Comparison of ENCODE assay signal across 17 cellular contexts in genomic region chr18:74108460-74108859, GRCh38. TPM values are rescaled to one million over a fixed set of nuclear protein-coding genes. Genes with fewer than 3 reads are reported as not detected.
A peak's percentile ranks its signal among the peaks of the same experiment; 100 is the strongest.
DNase-seq lines count a peak whose midpoint lies in the region; ATAC-seq, FAIRE-seq and TF ChIP-seq lines count a peak whose summit lies in the region.
"Had no signal": no experiment of that assay in that cellular context is flagged by ENCODE, and none has a peak within 500 bp of the region (broad histone marks: within the 10 kb centered on the region; RNA-seq: fewer than 3 reads in every experiment).

No MANE protein-coding gene starts in this region.

- no peak for ATAC-seq in GM21367 (IDR thresholded peaks at IDR 0.05; ENCODE audit: unreplicated experiment)
- ATAC-seq: CD8-positive, alpha-beta T cell; GM12878 had no signal

- H3K9me3 Mint-ChIP-seq in activated naive CD4-positive, alpha-beta T cell treated with anti-CD3 and anti-CD28 coated beads, Interleukin-2, amount 10 ng/mL, durations not matched to agents 7 days and 5 days: peaks cover 20% of the 10 kb centered on the region
- H3K9me3 Mint-ChIP-seq in activated naive CD8-positive, alpha-beta T cell treated with anti-CD3 and anti-CD28 coated beads for 36 hours: peaks cover 27% of the 10 kb centered on the region

- CTCF ChIA-PET in activated naive CD4-positive, alpha-beta T cell treated with anti-CD3 and anti-CD28 coated beads, Interleukin-2, amount 10 ng/mL, durations not matched to agents 7 days and 5 days (lab: Charles Lee): no interaction called here

- peak; percentile 97 for FAIRE-seq in D721Med (lab: Jason Lieb, UNC)
- FAIRE-seq: GM12878, H54 had no signal

- TF ChIP-seq CTCF in D721Med (IDR thresholded peaks at IDR 0.05; ENCODE audit: insufficient read depth, missing control alignments): no peak

- H3K4me1 Mint-ChIP-seq in activated naive CD4-positive, alpha-beta T cell treated with anti-CD3 and anti-CD28 coated beads, Interleukin-2, amount 10 ng/mL, durations not matched to agents 7 days and 5 days: peaks cover 35% of the 10 kb centered on the region
- peaks cover 17% of the 10 kb centered on the region for H3K4me1 Mint-ChIP-seq in activated naive CD8-positive, alpha-beta T cell treated with anti-CD3 and anti-CD28 coated beads for 36 hours

- peaks cover 7% of the 10 kb centered on the region for H3K36me3 Mint-ChIP-seq in activated naive CD4-positive, alpha-beta T cell treated with anti-CD3 and anti-CD28 coated beads, Interleukin-2, amount 10 ng/mL, durations not matched to agents 7 days and 5 days
- peaks cover 29% of the 10 kb centered on the region for H3K36me3 Mint-ChIP-seq in activated naive CD8-positive, alpha-beta T cell treated with anti-CD3 and anti-CD28 coated beads for 36 hours

- H3K27ac Mint-ChIP-seq in activated naive CD4-positive, alpha-beta T cell treated with anti-CD3 and anti-CD28 coated beads, Interleukin-2, amount 10 ng/mL, durations not matched to agents 7 days and 5 days: peak overlapping the region; percentile 76
- H3K27ac Mint-ChIP-seq in activated naive CD8-positive, alpha-beta T cell treated with anti-CD3 and anti-CD28 coated beads for 36 hours: peak overlapping the region; percentile 72
- H3K27ac Mint-ChIP-seq: HFFc6 had no signal

- no peak overlapping the region for H3K4me3 Mint-ChIP-seq in activated naive CD4-positive, alpha-beta T cell treated with anti-CD3 and anti-CD28 coated beads, Interleukin-2, amount 10 ng/mL, durations not matched to agents 7 days and 5 days
- no peak overlapping the region for H3K4me3 Mint-ChIP-seq in activated naive CD8-positive, alpha-beta T cell treated with anti-CD3 and anti-CD28 coated beads for 36 hours
- H3K4me3 Mint-ChIP-seq: CD8-positive, alpha-beta T cell; HFFc6 had no signal

- no peaks in the 10 kb centered on the region for H3K27me3 Mint-ChIP-seq in activated naive CD4-positive, alpha-beta T cell treated with anti-CD3 and anti-CD28 coated beads, Interleukin-2, amount 10 ng/mL, durations not matched to agents 7 days and 5 days
- no peaks in the 10 kb centered on the region for H3K27me3 Mint-ChIP-seq in activated naive CD8-positive, alpha-beta T cell treated with anti-CD3 and anti-CD28 coated beads for 36 hours

- DNase-seq in activated naive CD4-positive, alpha-beta T cell treated with anti-CD3 and anti-CD28 coated beads, Interleukin-2, amount 10 ng/mL, durations not matched to agents 7 days and 5 days: no peak
- no peak for DNase-seq in activated naive CD4-positive, alpha-beta T cell treated with Interleukin-2 at 50 U/mL for 16 hours
- DNase-seq in D721Med (ENCODE audit: insufficient read length, low spot score): no peak
- DNase-seq in activated naive CD8-positive, alpha-beta T cell treated with anti-CD3 and anti-CD28 coated beads for 36 hours: no peak
- DNase-seq in hypothalamus (lab: John Stamatoyannopoulos, UW): no peak
- DNase-seq: C1 segment of cervical spinal cord; Caco-2; CD8-positive, alpha-beta T cell; DMS 273 treated with DMSO at 0.1 percent for 48 hours; DMS79; EL; GDM1; GOT3; HFFc6 had no signal

RNA-seq across cellular contexts. Expression of gene FBXO15, which starts 39.2 kb away (rescaled TPM):
- total RNA-seq in activated naive CD8-positive, alpha-beta T cell treated with anti-CD3 and anti-CD28 coated beads for 36 hours: 1 to 10 TPM; 3.0 to 3.8 TPM

RNA-seq across cellular contexts. Expression of gene TIMM21, which starts 39.9 kb away (rescaled TPM):
- total RNA-seq in activated naive CD8-positive, alpha-beta T cell treated with anti-CD3 and anti-CD28 coated beads for 36 hours: 10 to 100 TPM; 78.1 to 79.0 TPM
